In the genomic region with DNA sequence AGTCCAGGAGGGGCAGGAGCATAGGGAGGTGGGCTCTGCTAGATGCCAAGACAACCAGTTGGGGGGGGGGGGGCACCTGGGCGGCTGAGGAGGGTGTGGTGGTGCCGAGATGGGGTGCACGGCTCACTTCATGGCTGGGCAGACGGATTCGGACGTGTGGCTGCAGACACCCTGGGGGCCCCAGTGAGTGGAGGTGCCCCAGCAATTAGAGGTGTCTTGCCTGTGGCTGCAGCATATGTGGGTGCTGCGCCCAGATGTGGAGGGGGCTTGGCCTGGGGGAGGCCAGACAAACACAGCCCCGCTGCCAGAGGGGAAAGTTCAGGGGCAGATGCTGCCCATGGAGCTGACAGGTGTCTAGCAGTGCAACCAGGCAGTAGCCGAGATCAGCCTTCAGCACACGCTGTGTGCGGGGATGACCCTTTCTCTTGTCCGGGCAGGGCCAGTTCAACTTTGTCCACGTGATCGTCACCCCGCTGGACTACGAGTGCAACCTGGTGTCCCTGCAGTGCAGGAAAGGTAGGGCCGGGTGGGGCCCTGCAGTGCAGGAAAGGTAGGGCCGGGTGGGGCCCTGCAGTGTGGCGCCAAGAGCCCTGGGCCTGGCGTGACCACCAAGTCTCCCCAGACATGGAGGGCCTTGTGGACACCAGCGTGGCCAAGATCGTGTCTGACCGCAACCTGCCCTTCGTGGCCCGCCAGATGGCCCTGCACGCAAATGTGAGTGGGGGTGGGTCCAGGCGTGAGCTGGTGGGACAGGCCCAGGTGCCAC, we compare ENCODE assay signal across 19 cellular contexts.
"Had no signal": no experiment of that assay in that cellular context is flagged by ENCODE, and none has a peak within 500 bp of the region (broad histone marks: within the 10 kb centered on the region; RNA-seq: fewer than 3 reads in every experiment).

No MANE protein-coding gene starts in this region.

- H3K27ac ChIP-seq: skin epidermis, thoracic aorta, upper lobe of right lung had no signal

- H3K27ac Mint-ChIP-seq: activated CD8-positive, alpha-beta T cell treated with anti-CD3 and anti-CD28 coated beads, Interleukin-2, amount 10 ng/mL, durations not matched to agents 7 days and 5 days; activated naive CD4-positive, alpha-beta T cell treated with anti-CD3 and anti-CD28 coated beads, Interleukin-2, amount 10 ng/mL, durations not matched to agents 7 days and 5 days; activated T-cell treated with anti-CD3 and anti-CD28 coated beads, Interleukin-2, amount 50 U/mL, for 24 hours; activated T-helper 2 cell treated with anti-CD3 and anti-CD28 coated beads, Interferon-gamma antibody, Interleukin-2, Interleukin-4, amounts not matched to agents 10 μg/mL and 5 μg/mL and 100 μg/mL, durations not matched to agents 14 hours and 24 hours and 36 hours; nephron progenitor cell; T-cell had no signal

- H3K4me1 ChIP-seq: upper lobe of right lung had no signal

- H3K4me3 ChIP-seq: skin epidermis, thoracic aorta, upper lobe of right lung had no signal

- H3K9me3 Mint-ChIP-seq: activated CD4-positive, alpha-beta T cell treated with anti-CD3 and anti-CD28 coated beads, Interleukin-2, amount 10 ng/mL, durations not matched to agents 7 days and 5 days; activated naive CD4-positive, alpha-beta T cell treated with anti-CD3 and anti-CD28 coated beads, Interleukin-2, amount 10 ng/mL, durations not matched to agents 7 days and 5 days; activated T-cell treated with anti-CD3 and anti-CD28 coated beads, Interleukin-2, amount 50 U/mL, for 24 hours; activated T-helper 2 cell treated with anti-CD3 and anti-CD28 coated beads, Interferon-gamma antibody, Interleukin-2, Interleukin-4, amounts not matched to agents 10 μg/mL and 5 μg/mL and 100 μg/mL, durations not matched to agents 14 hours and 24 hours and 36 hours; nephron progenitor cell; T-cell had no signal

- FAIRE-seq: frontal cortex, keratinocyte had no signal

- H3K4me1 Mint-ChIP-seq: activated CD4-positive, alpha-beta T cell treated with anti-CD3 and anti-CD28 coated beads, Interleukin-2, amount 10 ng/mL, durations not matched to agents 7 days and 5 days; activated naive CD4-positive, alpha-beta T cell treated with anti-CD3 and anti-CD28 coated beads, Interleukin-2, amount 10 ng/mL, durations not matched to agents 7 days and 5 days; T-cell had no signal

- H3K4me3 Mint-ChIP-seq: activated CD4-positive, alpha-beta T cell treated with anti-CD3 and anti-CD28 coated beads, Interleukin-2, amount 10 ng/mL, durations not matched to agents 7 days and 5 days; activated CD8-positive, alpha-beta T cell treated with anti-CD3 and anti-CD28 coated beads, Interleukin-2, amount 10 ng/mL, durations not matched to agents 7 days and 5 days; activated naive CD4-positive, alpha-beta T cell treated with anti-CD3 and anti-CD28 coated beads, Interleukin-2, amount 10 ng/mL, durations not matched to agents 7 days and 5 days; activated T-cell treated with anti-CD3 and anti-CD28 coated beads, Interleukin-2, amount 50 U/mL, for 24 hours; nephron progenitor cell; T-cell had no signal

- H3K27me3 ChIP-seq: upper lobe of right lung had no signal

- H3K9me3 ChIP-seq: thoracic aorta, upper lobe of right lung had no signal

- ATAC-seq: activated CD4-positive, CD25-positive, alpha-beta regulatory T cell treated with anti-CD3 and anti-CD28 coated beads, Interleukin-2, amount 50 U/mL, for 24 hours; activated CD8-positive, alpha-beta T cell treated with anti-CD3 and anti-CD28 coated beads, Interleukin-2, amount 10 ng/mL, durations not matched to agents 7 days and 5 days; T-cell; upper lobe of right lung had no signal

- DNase-seq: activated CD4-positive, alpha-beta T cell treated with anti-CD3 and anti-CD28 coated beads, Interleukin-2, amount 10 ng/mL, durations not matched to agents 7 days and 5 days; activated CD8-positive, alpha-beta T cell treated with anti-CD3 and anti-CD28 coated beads, Interleukin-2, amount 10 ng/mL, durations not matched to agents 7 days and 5 days; activated naive CD4-positive, alpha-beta T cell treated with anti-CD3 and anti-CD28 coated beads, Interleukin-2, amount 10 ng/mL, durations not matched to agents 7 days and 5 days; activated T-cell treated with anti-CD3 and anti-CD28 coated beads, Interleukin-2, amount 50 U/mL, for 24 hours; aorta; effector CD4-positive, alpha-beta T cell; midbrain; nephron progenitor cell; occipital lobe; stimulated activated CD4-positive, alpha-beta T cell treated with anti-CD3 and anti-CD28 coated beads, Interleukin-15, amount 100 ng/mL, for 24 hours; stimulated activated CD4-positive, alpha-beta T cell treated with anti-CD3 and anti-CD28 coated beads, Interleukin-2, amount 100 ng/mL, for 48 hours; T-cell; upper lobe of right lung had no signal

- H3K27me3 Mint-ChIP-seq: activated CD4-positive, alpha-beta T cell treated with anti-CD3 and anti-CD28 coated beads, Interleukin-2, amount 10 ng/mL, durations not matched to agents 7 days and 5 days; activated naive CD4-positive, alpha-beta T cell treated with anti-CD3 and anti-CD28 coated beads, Interleukin-2, amount 10 ng/mL, durations not matched to agents 7 days and 5 days; activated T-cell treated with anti-CD3 and anti-CD28 coated beads, Interleukin-2, amount 50 U/mL, for 24 hours; T-cell had no signal
